In the genomic region with DNA sequence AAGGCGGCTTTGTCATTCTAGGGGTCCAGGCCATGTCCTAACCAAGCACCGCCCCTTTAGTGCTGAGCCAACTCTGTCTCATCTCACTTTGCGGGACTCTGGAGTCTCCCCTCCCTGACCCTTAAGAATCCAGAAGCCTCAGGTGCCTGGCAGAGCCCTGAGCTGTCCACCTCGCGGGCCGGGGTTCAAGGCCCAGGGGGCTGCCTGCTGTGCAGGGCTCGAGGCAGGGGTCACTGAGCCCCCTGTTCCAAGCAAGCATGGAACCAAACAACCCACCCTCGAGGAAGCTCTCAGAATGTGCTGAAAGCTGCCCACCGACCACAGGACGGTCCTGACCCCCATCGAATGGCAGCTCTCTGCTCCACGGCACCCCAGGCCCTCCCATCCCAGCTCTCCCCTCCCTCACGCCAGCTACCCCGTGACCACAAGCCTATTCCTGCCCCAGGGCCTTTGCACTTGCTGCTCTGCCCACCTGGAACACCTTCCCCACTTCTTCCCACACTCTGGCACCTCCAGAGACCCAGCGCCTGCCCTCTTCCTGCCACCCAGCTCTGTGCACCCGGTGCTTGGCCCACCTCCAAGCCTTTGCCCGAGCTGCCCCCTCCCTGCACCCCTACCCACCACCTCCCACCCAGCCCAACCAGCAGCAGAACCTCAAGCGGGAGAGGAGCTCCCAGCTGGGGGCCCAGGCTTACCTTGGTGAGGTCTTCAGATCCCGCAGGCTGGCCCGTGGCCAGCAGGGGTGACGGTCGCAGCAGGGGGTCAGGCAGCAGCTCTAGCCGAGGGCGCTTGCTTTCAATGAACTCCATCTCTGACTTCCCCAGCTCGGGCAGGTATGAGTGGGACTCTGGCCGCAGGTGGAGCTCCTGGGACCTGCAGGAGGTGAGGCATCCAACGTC, we compare ENCODE assay signal across 1 cellular context.
TF ChIP-seq lines count a peak whose summit lies in the region.

No MANE protein-coding gene starts in this region.

TF ChIP-seq in HEK293, 187 proteins besides CTCF, POLR2A, EP300 and RAD21 (continued from another document):
- TF ChIP-seq ZNF202 (tag by site-specific recombination; IDR thresholded peaks at IDR 0.05; ENCODE audit: borderline replicate concordance) (no peak), ZNF623 (tag by site-specific recombination; IDR thresholded peaks at IDR 0.05) (peak; percentile 99), ZNF777 (tag by site-specific recombination; IDR thresholded peaks at IDR 0.05; ENCODE audit: borderline replicate concordance) (no peak), ZBTB21 (tag by site-specific recombination; IDR thresholded peaks at IDR 0.05) (no peak)
- TF ChIP-seq, protein P1, sequence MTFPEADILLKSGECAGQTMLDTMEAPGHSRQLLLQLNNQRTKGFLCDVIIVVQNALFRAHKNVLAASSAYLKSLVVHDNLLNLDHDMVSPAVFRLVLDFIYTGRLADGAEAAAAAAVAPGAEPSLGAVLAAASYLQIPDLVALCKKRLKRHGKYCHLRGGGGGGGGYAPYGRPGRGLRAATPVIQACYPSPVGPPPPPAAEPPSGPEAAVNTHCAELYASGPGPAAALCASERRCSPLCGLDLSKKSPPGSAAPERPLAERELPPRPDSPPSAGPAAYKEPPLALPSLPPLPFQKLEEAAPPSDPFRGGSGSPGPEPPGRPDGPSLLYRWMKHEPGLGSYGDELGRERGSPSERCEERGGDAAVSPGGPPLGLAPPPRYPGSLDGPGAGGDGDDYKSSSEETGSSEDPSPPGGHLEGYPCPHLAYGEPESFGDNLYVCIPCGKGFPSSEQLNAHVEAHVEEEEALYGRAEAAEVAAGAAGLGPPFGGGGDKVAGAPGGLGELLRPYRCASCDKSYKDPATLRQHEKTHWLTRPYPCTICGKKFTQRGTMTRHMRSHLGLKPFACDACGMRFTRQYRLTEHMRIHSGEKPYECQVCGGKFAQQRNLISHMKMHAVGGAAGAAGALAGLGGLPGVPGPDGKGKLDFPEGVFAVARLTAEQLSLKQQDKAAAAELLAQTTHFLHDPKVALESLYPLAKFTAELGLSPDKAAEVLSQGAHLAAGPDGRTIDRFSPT (tag by site-specific recombination; IDR thresholded peaks at IDR 0.05), result peak; percentile 51; the same call in 1 of the 2 replicates
